In genomic region chr3:25293736-25294135, GRCh38 we compare ENCODE assay signal across 1 cellular context.
TF ChIP-seq lines count a peak whose summit lies in the region.

No MANE protein-coding gene starts in this region.

TF ChIP-seq in H1, 55 proteins besides CTCF, POLR2A, EP300 and RAD21:
- TF ChIP-seq POU5F1 (IDR thresholded peaks at IDR 0.05; ENCODE audit: low read depth, low read length): no peak
- no peak for TF ChIP-seq TAF1 (IDR thresholded peaks at IDR 0.05; ENCODE audit: low read depth, low read length)
- no peak for TF ChIP-seq RBBP5 (IDR thresholded peaks at IDR 0.05; ENCODE audit: borderline replicate concordance, low read depth, low read length)
- TF ChIP-seq ATF3 (IDR thresholded peaks at IDR 0.05; ENCODE audit: insufficient read depth, low read depth, low read length): no peak
- no peak for TF ChIP-seq CHD7 (IDR thresholded peaks at IDR 0.05; ENCODE audit: insufficient replicate concordance, low read length)
- no peak for TF ChIP-seq NANOG (IDR thresholded peaks at IDR 0.05; ENCODE audit: insufficient read depth, low read depth, low read length, poor library complexity, severe bottlenecking)
- no peak for TF ChIP-seq SUZ12 (IDR thresholded peaks at IDR 0.05; ENCODE audit: low read length)
- TF ChIP-seq KDM1A (IDR thresholded peaks at IDR 0.05; ENCODE audit: borderline replicate concordance, low read length): no peak
- no peak for TF ChIP-seq CREB1 (IDR thresholded peaks at IDR 0.05)
- no peak for TF ChIP-seq POLR2AphosphoS5 (IDR thresholded peaks at IDR 0.05; ENCODE audit: low read depth, low read length)
- TF ChIP-seq JUN (IDR thresholded peaks at IDR 0.05; ENCODE audit: low read depth, low read length): no peak
- TF ChIP-seq MAX (IDR thresholded peaks at IDR 0.05): no peak
- no peak for TF ChIP-seq GABPA (IDR thresholded peaks at IDR 0.05; ENCODE audit: borderline replicate concordance, insufficient read depth, low read length)
- TF ChIP-seq YY1 (IDR thresholded peaks at IDR 0.05; ENCODE audit: low read depth, low read length): no peak
- TF ChIP-seq JUND (IDR thresholded peaks at IDR 0.05; ENCODE audit: low read length): no peak
- TF ChIP-seq SP2 (IDR thresholded peaks at IDR 0.05; ENCODE audit: low read length): no peak
- no peak for TF ChIP-seq TEAD4 (IDR thresholded peaks at IDR 0.05; ENCODE audit: low read depth, low read length)
- TF ChIP-seq CTBP2 (IDR thresholded peaks at IDR 0.05; ENCODE audit: borderline replicate concordance, insufficient read depth, insufficient read length, low read length): no peak
- no peak for TF ChIP-seq BACH1 (IDR thresholded peaks at IDR 0.05; ENCODE audit: low read length)
- no peak for TF ChIP-seq TBP (IDR thresholded peaks at IDR 0.05; ENCODE audit: low read depth, low read length)
